3 cellular contexts compared by ENCODE assay signal in the genomic region with DNA sequence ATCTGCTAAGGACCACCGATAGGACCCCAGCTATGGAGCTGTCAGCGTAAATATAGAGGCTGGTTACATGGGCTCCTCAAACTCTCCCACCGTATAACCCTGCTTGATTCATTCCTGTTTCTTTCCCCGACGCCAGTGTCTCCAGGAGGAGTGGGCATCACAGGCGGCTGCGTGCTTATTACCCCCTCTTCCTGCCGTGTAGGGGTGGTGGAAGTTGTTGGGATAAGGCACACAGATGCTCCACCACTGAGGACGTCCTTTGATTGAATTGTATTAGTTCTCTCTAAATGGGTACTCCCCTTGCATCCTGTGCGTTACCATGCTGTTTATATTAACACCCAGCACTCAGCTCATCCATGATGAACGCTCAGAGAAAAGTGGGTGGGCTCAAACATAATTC.
TF ChIP-seq lines count a peak whose summit lies in the region.

No MANE protein-coding gene starts in this region.

TF ChIP-seq in SK-N-SH, 30 proteins besides CTCF, POLR2A, EP300 and RAD21 (continued from another document):
- TF ChIP-seq, protein P1, sequence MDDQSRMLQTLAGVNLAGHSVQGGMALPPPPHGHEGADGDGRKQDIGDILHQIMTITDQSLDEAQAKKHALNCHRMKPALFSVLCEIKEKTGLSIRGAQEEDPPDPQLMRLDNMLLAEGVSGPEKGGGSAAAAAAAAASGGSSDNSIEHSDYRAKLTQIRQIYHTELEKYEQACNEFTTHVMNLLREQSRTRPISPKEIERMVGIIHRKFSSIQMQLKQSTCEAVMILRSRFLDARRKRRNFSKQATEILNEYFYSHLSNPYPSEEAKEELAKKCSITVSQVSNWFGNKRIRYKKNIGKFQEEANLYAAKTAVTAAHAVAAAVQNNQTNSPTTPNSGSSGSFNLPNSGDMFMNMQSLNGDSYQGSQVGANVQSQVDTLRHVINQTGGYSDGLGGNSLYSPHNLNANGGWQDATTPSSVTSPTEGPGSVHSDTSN (IDR thresholded peaks at IDR 0.05) = no peak
- no peak for TF ChIP-seq RFX5 (IDR thresholded peaks at IDR 0.05; ENCODE audit: low read length)
- TF ChIP-seq FOSL2 (IDR thresholded peaks at IDR 0.05; ENCODE audit: borderline replicate concordance, low read depth) = no peak
- no peak for TF ChIP-seq RXRA (IDR thresholded peaks at IDR 0.05; ENCODE audit: borderline replicate concordance, low read depth)
- no peak for TF ChIP-seq TEAD4 (IDR thresholded peaks at IDR 0.05; ENCODE audit: borderline replicate concordance, insufficient read depth)
- no peak for TF ChIP-seq CHD2 (IDR thresholded peaks at IDR 0.05; ENCODE audit: low read length, partially characterized antibody)
- TF ChIP-seq SMC3 (IDR thresholded peaks at IDR 0.05; ENCODE audit: low read depth, low read length) = no peak
- no peak for TF ChIP-seq NRF1 (IDR thresholded peaks at IDR 0.05; ENCODE audit: low read depth, low read length)
- no peak for TF ChIP-seq EZH2phosphoT487 (IDR thresholded peaks at IDR 0.05; ENCODE audit: borderline replicate concordance, low read depth)
- no peak for TF ChIP-seq NFIC (IDR thresholded peaks at IDR 0.05; ENCODE audit: borderline replicate concordance)
- no peak for TF ChIP-seq MAX (IDR thresholded peaks at IDR 0.05; ENCODE audit: low read depth)
- no peak for TF ChIP-seq FOXJ3 (CRISPR knock-in tag; IDR thresholded peaks at IDR 0.05)
- TF ChIP-seq FOXM1 (IDR thresholded peaks at IDR 0.05; ENCODE audit: low read depth) = no peak
- TF ChIP-seq RCOR1 (IDR thresholded peaks at IDR 0.05; ENCODE audit: low read length) = no peak
- TF ChIP-seq JUND (IDR thresholded peaks at IDR 0.05) = no peak
- TF ChIP-seq POLR2AphosphoS5 (IDR thresholded peaks at IDR 0.05; ENCODE audit: low read depth, low read length) = no peak
- no peak for TF ChIP-seq MEF2A (IDR thresholded peaks at IDR 0.05; ENCODE audit: borderline replicate concordance, low read depth)
- TF ChIP-seq, protein P2, sequence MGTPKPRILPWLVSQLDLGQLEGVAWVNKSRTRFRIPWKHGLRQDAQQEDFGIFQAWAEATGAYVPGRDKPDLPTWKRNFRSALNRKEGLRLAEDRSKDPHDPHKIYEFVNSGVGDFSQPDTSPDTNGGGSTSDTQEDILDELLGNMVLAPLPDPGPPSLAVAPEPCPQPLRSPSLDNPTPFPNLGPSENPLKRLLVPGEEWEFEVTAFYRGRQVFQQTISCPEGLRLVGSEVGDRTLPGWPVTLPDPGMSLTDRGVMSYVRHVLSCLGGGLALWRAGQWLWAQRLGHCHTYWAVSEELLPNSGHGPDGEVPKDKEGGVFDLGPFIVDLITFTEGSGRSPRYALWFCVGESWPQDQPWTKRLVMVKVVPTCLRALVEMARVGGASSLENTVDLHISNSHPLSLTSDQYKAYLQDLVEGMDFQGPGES (IDR thresholded peaks at IDR 0.05; ENCODE audit: low read depth, low read length) = no peak
- TF ChIP-seq ZBTB33 (IDR thresholded peaks at IDR 0.05; ENCODE audit: borderline replicate concordance, low read depth) = no peak

TF ChIP-seq in SK-N-SH treated with all-trans-retinoic acid at 6 μM for 48 hours, 23 proteins besides CTCF, POLR2A, EP300 and RAD21 (continued from another document):
- TF ChIP-seq, protein P3, sequence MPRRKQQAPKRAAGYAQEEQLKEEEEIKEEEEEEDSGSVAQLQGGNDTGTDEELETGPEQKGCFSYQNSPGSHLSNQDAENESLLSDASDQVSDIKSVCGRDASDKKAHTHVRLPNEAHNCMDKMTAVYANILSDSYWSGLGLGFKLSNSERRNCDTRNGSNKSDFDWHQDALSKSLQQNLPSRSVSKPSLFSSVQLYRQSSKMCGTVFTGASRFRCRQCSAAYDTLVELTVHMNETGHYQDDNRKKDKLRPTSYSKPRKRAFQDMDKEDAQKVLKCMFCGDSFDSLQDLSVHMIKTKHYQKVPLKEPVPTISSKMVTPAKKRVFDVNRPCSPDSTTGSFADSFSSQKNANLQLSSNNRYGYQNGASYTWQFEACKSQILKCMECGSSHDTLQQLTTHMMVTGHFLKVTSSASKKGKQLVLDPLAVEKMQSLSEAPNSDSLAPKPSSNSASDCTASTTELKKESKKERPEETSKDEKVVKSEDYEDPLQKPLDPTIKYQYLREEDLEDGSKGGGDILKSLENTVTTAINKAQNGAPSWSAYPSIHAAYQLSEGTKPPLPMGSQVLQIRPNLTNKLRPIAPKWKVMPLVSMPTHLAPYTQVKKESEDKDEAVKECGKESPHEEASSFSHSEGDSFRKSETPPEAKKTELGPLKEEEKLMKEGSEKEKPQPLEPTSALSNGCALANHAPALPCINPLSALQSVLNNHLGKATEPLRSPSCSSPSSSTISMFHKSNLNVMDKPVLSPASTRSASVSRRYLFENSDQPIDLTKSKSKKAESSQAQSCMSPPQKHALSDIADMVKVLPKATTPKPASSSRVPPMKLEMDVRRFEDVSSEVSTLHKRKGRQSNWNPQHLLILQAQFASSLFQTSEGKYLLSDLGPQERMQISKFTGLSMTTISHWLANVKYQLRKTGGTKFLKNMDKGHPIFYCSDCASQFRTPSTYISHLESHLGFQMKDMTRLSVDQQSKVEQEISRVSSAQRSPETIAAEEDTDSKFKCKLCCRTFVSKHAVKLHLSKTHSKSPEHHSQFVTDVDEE (CRISPR knock-in tag; IDR thresholded peaks at IDR 0.05) = no peak
- TF ChIP-seq ZFP30 (CRISPR knock-in tag; IDR thresholded peaks at IDR 0.05) = no peak
- no peak for TF ChIP-seq OSR1 (CRISPR knock-in tag; IDR thresholded peaks at IDR 0.05)
- TF ChIP-seq ISL1 (CRISPR knock-in tag; IDR thresholded peaks at IDR 0.05) = no peak
- no peak for TF ChIP-seq ARNTL (CRISPR knock-in tag; IDR thresholded peaks at IDR 0.05; ENCODE audit: borderline replicate concordance, low read depth)
- TF ChIP-seq TCF4 (CRISPR knock-in tag; IDR thresholded peaks at IDR 0.05; ENCODE audit: borderline replicate concordance) = no peak
TF ChIP-seq in SK-N-SH treated with all-trans-retinoic acid at 6 μM for 48 hours: peak in this region for 0.

TF ChIP-seq in WTC11, 78 proteins besides CTCF, POLR2A, EP300 and RAD21 (continued from another document):
- TF ChIP-seq IRF1 (CRISPR knock-in tag; IDR thresholded peaks at IDR 0.05) (no peak), ZNF396 (CRISPR knock-in tag; IDR thresholded peaks at IDR 0.05; ENCODE audit: borderline replicate concordance) (no peak), NR1H2 (CRISPR knock-in tag; IDR thresholded peaks at IDR 0.05) (no peak), ATF2 (CRISPR knock-in tag; IDR thresholded peaks at IDR 0.05; ENCODE audit: borderline replicate concordance, low read depth) (no peak)
